9 cellular contexts compared by ENCODE assay signal in genomic region chr22:46352691-46353386, GRCh38. TPM values are rescaled to one million over a fixed set of nuclear protein-coding genes. Genes with fewer than 3 reads are reported as not detected.
DNase-seq lines count a peak whose midpoint lies in the region; ATAC-seq and TF ChIP-seq lines count a peak whose summit lies in the region.
"Had no signal": no experiment of that assay in that cellular context is flagged by ENCODE, and none has a peak within 500 bp of the region (broad histone marks: within the 10 kb centered on the region; RNA-seq: fewer than 3 reads in every experiment).

No MANE protein-coding gene starts in this region.

- peaks cover 65% of the 10 kb centered on the region for H3K36me3 Mint-ChIP-seq in GM23338 (ENCODE audit: low read depth)
- H3K36me3 Mint-ChIP-seq in naive thymus-derived CD8-positive, alpha-beta T cell = peaks cover 0 to 72% (median 15%) of the 10 kb centered on the region in 3 donors

- H3K27me3 Mint-ChIP-seq in GM23338 (ENCODE audit: insufficient read depth, low read depth, poor library complexity) = peaks cover 8% of the 10 kb centered on the region
- no peaks in the 10 kb centered on the region for H3K27me3 Mint-ChIP-seq in naive thymus-derived CD8-positive, alpha-beta T cell
- H3K27me3 Mint-ChIP-seq: activated naive CD8-positive, alpha-beta T cell had no signal

- H3K4me3 Mint-ChIP-seq in GM23338 = no peak overlapping the region
- H3K4me3 Mint-ChIP-seq in naive thymus-derived CD8-positive, alpha-beta T cell = no peak overlapping the region
- H3K4me3 Mint-ChIP-seq: activated naive CD8-positive, alpha-beta T cell had no signal

- peaks cover 4% of the 10 kb centered on the region for H4K20me1 ChIP-seq in GM23338 (replicated peaks; ENCODE audit: insufficient read depth)

- no peaks in the 10 kb centered on the region for H3K9me2 ChIP-seq in GM23338 (ENCODE audit: insufficient read depth)

- H3K4me1 ChIP-seq in BE2C = peaks cover 22% of the 10 kb centered on the region
- no peaks in the 10 kb centered on the region for H3K4me1 ChIP-seq in GM23338 (ENCODE audit: insufficient read depth)

- H3K79me2 ChIP-seq in GM23338 (replicated peaks; ENCODE audit: insufficient read depth) = no peaks in the 10 kb centered on the region

- H3K9me3 Mint-ChIP-seq in GM23338 = no peaks in the 10 kb centered on the region; the same call in 2 of the 3 replicates
- H3K9me3 Mint-ChIP-seq in naive thymus-derived CD8-positive, alpha-beta T cell = no peaks in the 10 kb centered on the region

- peak; percentile 25; the same call in 1 of the 2 replicates for TF ChIP-seq RAD21 in Ishikawa (IDR thresholded peaks at IDR 0.05; ENCODE audit: low read depth)

- H3K27ac Mint-ChIP-seq in GM23338 = no peak overlapping the region
- no peak overlapping the region for H3K27ac Mint-ChIP-seq in naive thymus-derived CD8-positive, alpha-beta T cell
- H3K27ac Mint-ChIP-seq: activated naive CD8-positive, alpha-beta T cell had no signal

- no peak overlapping the region for H3K27ac ChIP-seq in GM23338 (ENCODE audit: low read depth)

- TF ChIP-seq EP300 in Ishikawa (IDR thresholded peaks at IDR 0.05; ENCODE audit: borderline replicate concordance) = peak; percentile 66; the same call in 1 of the 2 replicates

- H3K27me3 ChIP-seq in BE2C (no peaks in the 10 kb centered on the region), GM23338 (ENCODE audit: insufficient read depth) (no peaks in the 10 kb centered on the region)

- H3K4me1 Mint-ChIP-seq in GM23338 = no peaks in the 10 kb centered on the region
- peaks cover 0 to 9% (median 2%) of the 10 kb centered on the region in 4 donors for H3K4me1 Mint-ChIP-seq in naive thymus-derived CD8-positive, alpha-beta T cell

- H3K36me3 ChIP-seq in BE2C (peaks cover 84% of the 10 kb centered on the region), GM23338 (ENCODE audit: insufficient read depth) (peaks cover 11% of the 10 kb centered on the region; the same call in 1 of the 2 replicates)

- ATAC-seq in GM23338 (no peak), omental fat pad (ENCODE audit: low FRiP score) (no peak)
- no peak for ATAC-seq in naive thymus-derived CD8-positive, alpha-beta T cell

- DNase-seq in BE2C = peak; percentile 90
- DNase-seq in astrocyte of the hippocampus (ENCODE audit: low read depth, low spot score) = peak; percentile 76
- peak; percentile 88 for DNase-seq in kidney tubule cell (ENCODE audit: low spot score)
- no peak for DNase-seq in GM23338 (ENCODE audit: low spot score)
- no peak for DNase-seq in naive thymus-derived CD8-positive, alpha-beta T cell
- no peak for DNase-seq in NCI-H1092 (lab: John Stamatoyannopoulos, UW)
- DNase-seq in omental fat pad (ENCODE audit: low spot score) = no peak

- peaks cover 4% of the 10 kb centered on the region; the same call in 1 of the 2 replicates for H3F3A ChIP-seq in GM23338 (replicated peaks; ENCODE audit: low read depth)

- no peaks in the 10 kb centered on the region for H3K9me3 ChIP-seq in BE2C

- POLR2A ChIA-PET in naive thymus-derived CD8-positive, alpha-beta T cell (lab: Charles Lee) = no interaction called here

- no peak for TF ChIP-seq CTCF in BE2C (IDR thresholded peaks at IDR 0.05; ENCODE audit: low read depth, low read length)
- no peak for TF ChIP-seq CTCF in GM23338 (conservative IDR thresholded peaks at IDR 0.05; ENCODE audit: low read depth in 2 of 2)
- TF ChIP-seq CTCF in omental fat pad (IDR thresholded peaks at IDR 0.05) = no peak

- no peak overlapping the region for H2AFZ ChIP-seq in GM23338

- H3K4me3 ChIP-seq in BE2C (ENCODE audit: low read depth, low read length) (no peak overlapping the region), GM23338 (no peak overlapping the region)

- H3K4me2 ChIP-seq in GM23338 = no peak overlapping the region

TF ChIP-seq in Ishikawa, 13 proteins besides CTCF, POLR2A, EP300 and RAD21 (continues in another document):
- TF ChIP-seq MAX (IDR thresholded peaks at IDR 0.05) (peak; percentile 95), CEBPB (IDR thresholded peaks at IDR 0.05) (no peak), TEAD4 (IDR thresholded peaks at IDR 0.05) (peak; percentile 81), CREB1 (IDR thresholded peaks at IDR 0.05; ENCODE audit: low read depth) (no peak), USF1 (IDR thresholded peaks at IDR 0.05) (peak; percentile 90), NFIC (IDR thresholded peaks at IDR 0.05) (peak; percentile 54), TCF12 (IDR thresholded peaks at IDR 0.05; ENCODE audit: low read depth) (peak; percentile 83), ZBTB7A (IDR thresholded peaks at IDR 0.05; ENCODE audit: low read depth) (no peak), YY1 (IDR thresholded peaks at IDR 0.05; ENCODE audit: low read depth) (0 out of 2 replicates have a peak, but pooled peaks have one; percentile 4), EGR1 (IDR thresholded peaks at IDR 0.05) (no peak), TAF1 (IDR thresholded peaks at IDR 0.05; ENCODE audit: low read depth) (peak; percentile 22; the same call in 1 of the 2 replicates), FOXM1 (IDR thresholded peaks at IDR 0.05; ENCODE audit: borderline replicate concordance, low read depth) (no peak)

TF ChIP-seq in GM23338, 12 proteins besides CTCF, POLR2A, EP300 and RAD21 (continues in another document):
- no peak for TF ChIP-seq REST (IDR thresholded peaks at IDR 0.05; ENCODE audit: unreplicated experiment)
- TF ChIP-seq CREB1 (CRISPR knock-in tag; IDR thresholded peaks at IDR 0.05; ENCODE audit: low read depth) = no peak

RNA-seq across cellular contexts. Expression of gene TRMU, which starts 17.3 kb away (rescaled TPM):
- polyA plus RNA-seq in BE2C (2012; ENCODE audit: insufficient read depth, insufficient read length, low read depth) = 142 TPM
- total RNA-seq in GM23338 (2014; rRNA removed; shearing (Covaris generic)) = 58.7 and 70.4 TPM in 2 replicates
- polyA plus RNA-seq in GM23338 (2016; fragmentation: Nextera tagmentation; extraction: Ambion mirVana) = 40.3 and 48.3 TPM in 2 replicates
- 10 to 100 TPM; 88.2 to 91.7 TPM for total RNA-seq in naive thymus-derived CD8-positive, alpha-beta T cell
- 10 to 100 TPM; 14.6 to 17.3 (median 15.5) TPM for polyA plus RNA-seq in naive thymus-derived CD8-positive, alpha-beta T cell
- total RNA-seq in omental fat pad = 10 to 100 TPM; 19.3 to 62.8 (median 32.8) TPM

RNA-seq across cellular contexts. Expression of gene GTSE1, which starts 56.2 kb away (rescaled TPM):
- 8.9 TPM for polyA plus RNA-seq in BE2C (2012; ENCODE audit: insufficient read depth, insufficient read length, low read depth)
- total RNA-seq in GM23338 (2014; rRNA removed; shearing (Covaris generic)) = 25.1 and 26.3 TPM in 2 replicates
- 28.6 TPM in 2 replicates for polyA plus RNA-seq in GM23338 (2016; fragmentation: Nextera tagmentation; extraction: Ambion mirVana)
- total RNA-seq in naive thymus-derived CD8-positive, alpha-beta T cell = under 1 TPM; 0.30 to 0.68 TPM
- not detected for polyA plus RNA-seq in naive thymus-derived CD8-positive, alpha-beta T cell
- total RNA-seq in omental fat pad = 1 to 10 TPM in 3 of 4 donors, not detected in 1; 1.1 to 2.5 (median 1.3) TPM

Comparison
In these comparisons a context has a peak if more than half of its experiments do, and no peak if none do; other contexts are left out.
1. DNase-seq: peak in BE2C (single experiment), astrocyte of the hippocampus (single experiment) and kidney tubule cell (single experiment); none in GM23338 (single experiment), naive thymus-derived CD8-positive, alpha-beta T cell (0 of 10), NCI-H1092 (single experiment) and omental fat pad (single experiment).